In the genomic region with DNA sequence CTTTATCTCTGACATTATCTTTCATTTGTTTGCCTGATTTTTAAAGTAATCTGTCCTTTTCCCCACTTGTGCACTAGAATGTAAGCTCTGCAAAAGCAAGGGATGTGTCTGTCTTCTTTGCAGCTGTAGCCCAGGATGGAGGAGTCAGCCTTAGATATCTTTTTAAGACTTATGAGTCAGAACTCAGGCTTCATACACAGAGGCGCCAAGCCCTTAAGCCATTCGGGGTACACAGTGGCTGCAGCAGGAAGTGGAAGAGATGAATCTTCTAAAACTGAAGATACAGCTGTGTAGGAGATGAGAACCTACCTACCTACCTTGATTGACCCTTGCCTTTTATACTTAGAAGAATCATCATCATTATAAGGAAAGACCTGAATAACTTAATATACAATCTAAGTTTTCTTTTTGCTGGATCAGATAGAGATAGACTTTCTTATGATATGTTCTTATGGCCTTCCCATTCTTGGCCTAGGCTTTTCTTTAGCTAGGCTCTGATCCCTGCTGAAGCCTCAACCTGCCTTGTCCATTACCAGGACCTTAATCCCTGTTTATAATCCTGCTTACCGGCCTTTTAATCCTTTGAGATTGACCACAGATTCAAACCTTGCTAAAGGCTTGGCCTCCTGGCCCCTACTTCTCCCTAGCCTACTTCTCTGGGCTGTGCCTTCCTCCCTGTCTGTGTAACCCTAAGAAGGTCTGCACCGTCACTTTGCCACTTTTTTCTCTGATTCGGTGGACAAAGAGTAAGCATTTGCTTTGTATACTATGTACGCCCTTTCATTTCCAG, we compare ENCODE assay signal across 13 cellular contexts.
DNase-seq lines count a peak whose midpoint lies in the region; ATAC-seq and TF ChIP-seq lines count a peak whose summit lies in the region.
"Had no signal": no experiment of that assay in that cellular context is flagged by ENCODE, and none has a peak within 500 bp of the region (broad histone marks: within the 10 kb centered on the region; RNA-seq: fewer than 3 reads in every experiment).

No MANE protein-coding gene starts in this region.

- TF ChIP-seq CTCF in GM12865 (IDR thresholded peaks at IDR 0.05; ENCODE audit: insufficient read depth, low read depth, low read length, missing control alignments) = no peak

- no peaks in the 10 kb centered on the region for H3K27me3 ChIP-seq in MG63
- H3K27me3 ChIP-seq: colonic mucosa had no signal

- DNase-seq in GM12865 (ENCODE audit: low read depth) (peak; percentile 46), MG63 (peak; percentile 44), astrocyte of the hippocampus (ENCODE audit: low read depth, low spot score) (peak; percentile 46), myocyte (ENCODE audit: low read depth) (peak; percentile 56), DMS79 treated with DMSO at 0.1 percent for 48 hours (lab: John Stamatoyannopoulos, UW) (no peak), T-helper 9 cell (no peak), retina (no peak)
- DNase-seq: activated CD4-positive, alpha-beta T cell treated with anti-CD3 and anti-CD28 coated beads, Interleukin-2, amount 50 U/mL, for 4 hours; colonic mucosa; hypothalamus; natural killer cell had no signal

- H3K36me3 ChIP-seq in MG63 = no peaks in the 10 kb centered on the region
- H3K36me3 ChIP-seq: colonic mucosa had no signal

- H3K4me3 ChIP-seq in GM12865 (ENCODE audit: low read depth, low read length) (no peak overlapping the region), MG63 (no peak overlapping the region)
- H3K4me3 ChIP-seq: colonic mucosa, PC-9 had no signal

- no peaks in the 10 kb centered on the region for H3K9me3 ChIP-seq in MG63
- H3K9me3 ChIP-seq: colonic mucosa had no signal

- no peak for ATAC-seq in HG03457 (IDR thresholded peaks at IDR 0.05; ENCODE audit: unreplicated experiment)
- ATAC-seq: natural killer cell had no signal

Comparison
In these comparisons a context has a peak if more than half of its experiments do, and no peak if none do; other contexts are left out.
1. DNase-seq: peak in GM12865 (single experiment), MG63 (single experiment), astrocyte of the hippocampus (single experiment) and myocyte (single experiment); none in DMS79 treated with DMSO at 0.1 percent for 48 hours (single experiment), T-helper 9 cell (single experiment) and retina (single experiment).